ENCODE assay signal across 8 cellular contexts in genomic region chr10:27252267-27253000, GRCh38. TPM values are rescaled to one million over a fixed set of nuclear protein-coding genes. Genes with fewer than 3 reads are reported as not detected.
DNase-seq lines count a peak whose midpoint lies in the region; ATAC-seq and TF ChIP-seq lines count a peak whose summit lies in the region.

No MANE protein-coding gene starts in this region.

- H3K4me1 ChIP-seq in duodenal mucosa (ENCODE audit: control insufficient read depth in 1 of 2, insufficient read depth in 2 of 2, low read length in 2 of 2) (no peaks in the 10 kb centered on the region), mucosa of descending colon (ENCODE audit: low read depth) (no peaks in the 10 kb centered on the region)

- H3K36me3 Mint-ChIP-seq in activated CD4-positive, alpha-beta T cell treated with anti-CD3 and anti-CD28 coated beads for 36 hours (ENCODE audit: low read depth), result peaks cover 3% of the 10 kb centered on the region

- POLR2A ChIA-PET in activated CD4-positive, alpha-beta T cell treated with anti-CD3 and anti-CD28 coated beads for 36 hours (lab: Charles Lee), result interaction anchor here (0.6 to 0.9 kb wide), 2 partner anchors 10 to 25 kb away, joined by 3 to 5 read pairs; no protein-coding TSS in a partner anchor

- peaks cover 5% of the 10 kb centered on the region for H3K9me3 Mint-ChIP-seq in activated CD4-positive, alpha-beta T cell treated with anti-CD3 and anti-CD28 coated beads for 36 hours (ENCODE audit: low read depth)

- intact Hi-C loops in activated CD4-positive, alpha-beta T cell treated with anti-CD3 and anti-CD28 coated beads for 36 hours (cut with DNase I, micrococcal nuclease), result loop anchor here (1.0 kb wide), 1 partner anchor 9 kb away; no protein-coding TSS in a partner anchor
- intact Hi-C loops in mucosa of descending colon (cut with DNase I, micrococcal nuclease), result no loop called here

- no peaks in the 10 kb centered on the region for H3K9me3 ChIP-seq in duodenal mucosa (ENCODE audit: control insufficient read depth in 1 of 2, low read length in 2 of 2)
- H3K9me3 ChIP-seq in mucosa of descending colon, result no peaks in the 10 kb centered on the region

- CTCF ChIA-PET in activated CD4-positive, alpha-beta T cell treated with anti-CD3 and anti-CD28 coated beads for 36 hours (lab: Charles Lee), result interaction anchor here (0.8 to 1.6 kb wide), 6 partner anchors 9 to 208 kb away, joined by 3 to 18 read pairs (median 3); no protein-coding TSS in a partner anchor

- H3K27me3 ChIP-seq in HL-60 (ENCODE audit: insufficient read depth, poor library complexity, severe bottlenecking), result no peaks in the 10 kb centered on the region
- H3K27me3 ChIP-seq in duodenal mucosa (ENCODE audit: control insufficient read depth in 1 of 2, insufficient read depth in 2 of 2, low read length in 2 of 2), result peaks cover 0 to under 1% of the 10 kb centered on the region in 2 donors

- H3K4me3 ChIP-seq in HL-60 (replicated peaks; ENCODE audit: insufficient read depth, low read length) (no peak overlapping the region), duodenal mucosa (ENCODE audit: low read depth in 1 of 2, low read length in 2 of 2) (peak overlapping the region; percentile 68 to 70), mucosa of descending colon (peak overlapping the region; percentile 34)

- H3K36me3 ChIP-seq in duodenal mucosa (ENCODE audit: control insufficient read depth in 1 of 2, insufficient read depth in 2 of 2, low read length in 2 of 2) (no peaks in the 10 kb centered on the region), mucosa of descending colon (ENCODE audit: low read depth) (no peaks in the 10 kb centered on the region)

- H3K4me3 Mint-ChIP-seq in activated CD4-positive, alpha-beta T cell treated with anti-CD3 and anti-CD28 coated beads for 36 hours, result peak overlapping the region; percentile 72

- peak overlapping the region; percentile 66 for H3K27ac Mint-ChIP-seq in activated CD4-positive, alpha-beta T cell treated with anti-CD3 and anti-CD28 coated beads for 36 hours

- DNase-seq in CD1c-positive myeloid dendritic cell (ENCODE audit: extremely low spot score) (peak; percentile 79), HL-60 (ENCODE audit: low read depth in 1 of 2, low spot score in 1 of 2) (peak in 1 of 2 experiments; percentile 20), mucosa of descending colon (peak; percentile 78 to 90 (median 88)), cerebellar nuclear complex (lab: John Stamatoyannopoulos, UW) (no peak)
- peak; percentile 90 for DNase-seq in activated CD4-positive, alpha-beta T cell treated with anti-CD3 and anti-CD28 coated beads for 36 hours
- DNase-seq in stimulated activated CD8-positive, alpha-beta memory T cell treated with anti-CD3 and anti-CD28 coated beads, Interleukin-7, amount 100 ng/mL, for 24 hours (ENCODE audit: low read depth), result peak; percentile 65

- H3K27ac ChIP-seq in HL-60 (replicated peaks) (0 out of 2 replicates have a peak overlapping the region, but pooled peaks have one; percentile 38), duodenal mucosa (ENCODE audit: low read depth, low read length) (peak overlapping the region; percentile 55)

- no peak for TF ChIP-seq CTCF in HL-60 (IDR thresholded peaks at IDR 0.05; ENCODE audit: insufficient read depth, low read length)
- peak; percentile 89 for TF ChIP-seq CTCF in mucosa of descending colon (IDR thresholded peaks at IDR 0.05)

- peak; percentile 98 for ATAC-seq in GM19463 (IDR thresholded peaks at IDR 0.05; ENCODE audit: unreplicated experiment)
- ATAC-seq in activated CD4-positive, alpha-beta T cell treated with anti-CD3 and anti-CD28 coated beads for 36 hours, result peak; percentile 93
- peak; percentile 100 for ATAC-seq in mucosa of descending colon

- H3K4me1 Mint-ChIP-seq in activated CD4-positive, alpha-beta T cell treated with anti-CD3 and anti-CD28 coated beads for 36 hours, result peaks cover 15% of the 10 kb centered on the region

- peak overlapping the region; percentile 54 to 55 for H3K9ac ChIP-seq in duodenal mucosa (ENCODE audit: low read depth in 1 of 2, low read length in 2 of 2)

- peaks cover 5% of the 10 kb centered on the region for H3K27me3 Mint-ChIP-seq in activated CD4-positive, alpha-beta T cell treated with anti-CD3 and anti-CD28 coated beads for 36 hours

RNA-seq across cellular contexts. Expression of gene ACBD5, which starts 11.8 kb away (rescaled TPM):
- total RNA-seq in activated CD4-positive, alpha-beta T cell treated with anti-CD3 and anti-CD28 coated beads for 36 hours, result 10 to 100 TPM; 10.6 to 14.8 TPM
- 10 to 100 TPM; 28.3 to 39.9 (median 31.9) TPM for total RNA-seq in mucosa of descending colon

Comparison
In these comparisons a context has a peak if more than half of its experiments do, and no peak if none do; other contexts are left out.
1. DNase-seq: peak in CD1c-positive myeloid dendritic cell (single experiment), activated CD4-positive, alpha-beta T cell treated with anti-CD3 and anti-CD28 coated beads for 36 hours (single experiment), mucosa of descending colon (3 of 3) and stimulated activated CD8-positive, alpha-beta memory T cell treated with anti-CD3 and anti-CD28 coated beads, Interleukin-7, amount 100 ng/mL, for 24 hours (single experiment); none in cerebellar nuclear complex (0 of 2).
2. intact Hi-C loops: an anchor here in activated CD4-positive, alpha-beta T cell treated with anti-CD3 and anti-CD28 coated beads for 36 hours (1.0 kb wide); none called in mucosa of descending colon.
3. Peak in every context shown above with its lines, with median percentiles within 50 percentile points of each other: ATAC-seq.